In genomic region chr6:128290221-128290620, GRCh38 we compare ENCODE assay signal across 20 cellular contexts.
DNase-seq lines count a peak whose midpoint lies in the region; ATAC-seq and TF ChIP-seq lines count a peak whose summit lies in the region.
"Had no signal": no experiment of that assay in that cellular context is flagged by ENCODE, and none has a peak within 500 bp of the region (broad histone marks: within the 10 kb centered on the region; RNA-seq: fewer than 3 reads in every experiment).

No MANE protein-coding gene starts in this region.

- ATAC-seq in GM18508 (IDR thresholded peaks at IDR 0.05; ENCODE audit: insufficient read depth, unreplicated experiment) (peak; percentile 64), GM21367 (IDR thresholded peaks at IDR 0.05; ENCODE audit: unreplicated experiment) (peak; percentile 41), HG03378 (IDR thresholded peaks at IDR 0.05; ENCODE audit: unreplicated experiment) (peak; percentile 46), HG02678 (IDR thresholded peaks at IDR 0.05; ENCODE audit: unreplicated experiment) (no peak), HG03469 (IDR thresholded peaks at IDR 0.05; ENCODE audit: unreplicated experiment) (no peak)
- ATAC-seq: A549, SK-N-SH treated with all-trans-retinoic acid at 6 μM for 48 hours had no signal

- H3K4me3 ChIP-seq in foreskin fibroblast (ENCODE audit: low read depth in 1 of 2, low read length in 2 of 2) = no peak overlapping the region
- H3K4me3 ChIP-seq: A549, HAP-1 had no signal

- peak; percentile 28 for DNase-seq in glomerular visceral epithelial cell (ENCODE audit: extremely low spot score)
- no peak for DNase-seq in activated T-cell treated with anti-CD3 and anti-CD28 coated beads, Interleukin-2, amount 50 U/mL, for 48 hours
- DNase-seq in foreskin fibroblast = no peak
- DNase-seq: Caco-2; EL; Karpas-422; NCI-H1105 treated with DMSO at 0.1 percent for 48 hours; NCI-H187; NCI-H2171; NCI-H446 treated with DMSO at 0.1 percent for 48 hours; NK-92 treated with Interleukin-12 subunit alpha and Interleukin-12 subunit beta, amount 100 ng/mL, for 24 hours; SHP77 treated with DMSO at 0.1 percent for 48 hours had no signal

- TF ChIP-seq CTCF in foreskin fibroblast (IDR thresholded peaks at IDR 0.05; ENCODE audit: low read depth, low read length) = no peak

Comparison
In these comparisons a context has a peak if more than half of its experiments do, and no peak if none do; other contexts are left out.
1. ATAC-seq: peak in GM18508 (single experiment), GM21367 (single experiment) and HG03378 (single experiment); none in HG02678 (single experiment) and HG03469 (single experiment).